In genomic region chr15:52569244-52569585, GRCh38 we compare ENCODE assay signal across 8 cellular contexts. TPM values are rescaled to one million over a fixed set of nuclear protein-coding genes. Genes with fewer than 3 reads are reported as not detected.
DNase-seq lines count a peak whose midpoint lies in the region; ATAC-seq, FAIRE-seq and TF ChIP-seq lines count a peak whose summit lies in the region.

No MANE protein-coding gene starts in this region.

- WGBS in GM12878 (ENCODE audit: insufficient coverage, insufficient replicate concordance, low lambda C conversion rate, missing lambda C conversion rate), result 37% methylated on average over 10 of the region's 10 CpGs
- WGBS in mesenchymal stem cell, result 43% methylated on average over 10 of the region's 10 CpGs
- 42% methylated on average over 10 of the region's 10 CpGs for WGBS in urinary bladder

- intact Hi-C loops in GM12878 (cut with micrococcal nuclease; ENCODE audit: unreplicated experiment), result loop anchor here (2.0 to 5.0 kb wide), 6 partner anchors 102 to 312 kb away; partner anchors contain the start of gene ATOSA

- TF ChIP-seq POLR2A in GM12878 (IDR thresholded peaks at IDR 0.05; ENCODE audit: low read depth, low read length), result no peak

- no peak for TF ChIP-seq EP300 in GM12878 (IDR thresholded peaks at IDR 0.05; ENCODE audit: borderline replicate concordance in 1 of 2, control insufficient read depth in 1 of 2, low read depth in 2 of 2, low read length in 2 of 2)

- no peak for FAIRE-seq in GM12878 (lab: Jason Lieb, UNC)

- SMC1A ChIA-PET in GM12878 (lab: Charles Lee; ENCODE audit: uncharacterized antibody, unreplicated experiment), result interaction anchor here (1.2 to 1.3 kb wide), 3 partner anchors 38 to 165 kb away, joined by 3 to 4 read pairs (median 4); no protein-coding TSS in a partner anchor

- no peak overlapping the region for H3K14ac ChIP-seq in mesenchymal stem cell (ENCODE audit: low read length in 2 of 2)

- peak overlapping the region; percentile 93 for H3K4me3 Mint-ChIP-seq in activated naive CD4-positive, alpha-beta T cell treated with anti-CD3 and anti-CD28 coated beads, Interleukin-2, amount 10 ng/mL, durations not matched to agents 7 days and 5 days

- H3K27me3 Mint-ChIP-seq in activated naive CD4-positive, alpha-beta T cell treated with anti-CD3 and anti-CD28 coated beads, Interleukin-2, amount 10 ng/mL, durations not matched to agents 7 days and 5 days, result no peaks in the 10 kb centered on the region

- no peak for DNase-seq in activated naive CD4-positive, alpha-beta T cell treated with anti-CD3 and anti-CD28 coated beads, Interleukin-2, amount 10 ng/mL, durations not matched to agents 7 days and 5 days
- no peak for DNase-seq in activated naive CD4-positive, alpha-beta T cell treated with Interleukin-2 at 50 U/mL for 16 hours
- DNase-seq in GM12878 (ENCODE audit: low read depth, low spot score) (no peak), mesenchymal stem cell (no peak), medulla oblongata (ENCODE audit: extremely low spot score) (no peak), HCEC 1CT (no peak)
- no peak for DNase-seq in activated CD4-positive, CD25-positive, alpha-beta regulatory T cell treated with anti-CD3 and anti-CD28 coated beads, Interleukin-2, amount 50 U/mL, for 72 hours

- H3K27ac ChIP-seq in GM12878 (ENCODE audit: control insufficient read depth, insufficient read depth) (peak overlapping the region; percentile 15; the same call in 1 of the 2 replicates), mesenchymal stem cell (ENCODE audit: low read length, poor library complexity, severe bottlenecking) (no peak overlapping the region), urinary bladder (ENCODE audit: low read depth) (no peak overlapping the region)

- CTCF ChIA-PET in activated naive CD4-positive, alpha-beta T cell treated with anti-CD3 and anti-CD28 coated beads, Interleukin-2, amount 10 ng/mL, durations not matched to agents 7 days and 5 days (lab: Charles Lee), result interaction anchor here (1.3 kb wide), 1 partner anchor 312 kb away, joined by 3 read pairs; no protein-coding TSS in a partner anchor
- CTCF ChIA-PET in GM12878 (lab: Yijun Ruan, JAX), result interaction anchor here (1.3 kb wide), 2 partner anchors 312 to 315 kb away, joined by 4 to 5 read pairs; no protein-coding TSS in a partner anchor

- H3K36me3 ChIP-seq in GM12878 (ENCODE audit: control insufficient read depth in 2 of 2, insufficient read depth in 2 of 2, low read length in 1 of 2) (no peaks in the 10 kb centered on the region), mesenchymal stem cell (ENCODE audit: control insufficient read depth in 1 of 2, insufficient read depth in 2 of 2, low read depth in 1 of 2, low read length in 2 of 2) (no peaks in the 10 kb centered on the region), urinary bladder (ENCODE audit: insufficient read depth) (no peaks in the 10 kb centered on the region)

- peaks cover 2% of the 10 kb centered on the region; the same call in 1 of the 2 replicates for H4K20me1 ChIP-seq in GM12878 (ENCODE audit: control insufficient read depth, insufficient read depth)

- H3K79me2 ChIP-seq in GM12878 (ENCODE audit: control insufficient read depth, insufficient read depth, low read length), result peaks cover 45% of the 10 kb centered on the region

- H3K4me2 ChIP-seq in GM12878 (ENCODE audit: control insufficient read depth, insufficient read depth) (peak overlapping the region; percentile 36), mesenchymal stem cell (ENCODE audit: low read length, poor library complexity, severe bottlenecking) (no peak overlapping the region)

- H3K9me3 ChIP-seq in GM12878 (replicated peaks; ENCODE audit: control insufficient read depth, insufficient read depth, low read length), result no peaks in the 10 kb centered on the region
- no peaks in the 10 kb centered on the region for H3K9me3 ChIP-seq in mesenchymal stem cell (ENCODE audit: control insufficient read depth, low read length)

- H3K9ac ChIP-seq in GM12878 (ENCODE audit: control insufficient read depth, insufficient read depth, low read length) (peak overlapping the region; percentile 96), mesenchymal stem cell (ENCODE audit: low read length) (peak overlapping the region; percentile 99)

- H3K23ac ChIP-seq in mesenchymal stem cell (ENCODE audit: low read length in 2 of 2), result no peak overlapping the region

- peaks cover 2% of the 10 kb centered on the region for H3K9me3 Mint-ChIP-seq in activated naive CD4-positive, alpha-beta T cell treated with anti-CD3 and anti-CD28 coated beads, Interleukin-2, amount 10 ng/mL, durations not matched to agents 7 days and 5 days

- no peak overlapping the region for H2BK5ac ChIP-seq in mesenchymal stem cell (ENCODE audit: low read depth, low read length, poor library complexity, severe bottlenecking)

- H3K27me3 ChIP-seq in GM12878 (replicated peaks in 1 of 2; ENCODE audit: control insufficient read depth in 2 of 2, insufficient read depth in 2 of 2, low read length in 1 of 2) (no peaks in the 10 kb centered on the region), mesenchymal stem cell (ENCODE audit: control insufficient read depth in 1 of 2, insufficient read depth in 1 of 2, low read length in 2 of 2) (no peaks in the 10 kb centered on the region)

- H3K27ac Mint-ChIP-seq in activated naive CD4-positive, alpha-beta T cell treated with anti-CD3 and anti-CD28 coated beads, Interleukin-2, amount 10 ng/mL, durations not matched to agents 7 days and 5 days, result peak overlapping the region; percentile 98

- no peak for TF ChIP-seq RAD21 in GM12878 (IDR thresholded peaks at IDR 0.05; ENCODE audit: insufficient read depth, low read depth, low read length)

- no peaks in the 10 kb centered on the region for H3K79me1 ChIP-seq in mesenchymal stem cell (replicated peaks; ENCODE audit: low read length, poor library complexity, severe bottlenecking)

- H3K4me3 ChIP-seq in GM12878 (peak overlapping the region; percentile 72; the same call in 1 of the 2 replicates), mesenchymal stem cell (ENCODE audit: insufficient read depth in 1 of 2, low read depth in 1 of 2, low read length in 2 of 2) (peak overlapping the region; percentile 85 to 97), urinary bladder (ENCODE audit: low read depth, low read length) (peak overlapping the region; percentile 62)

- H2AFZ ChIP-seq in GM12878 (ENCODE audit: control insufficient read depth, low read depth, low read length), result peak overlapping the region; percentile 98
- H2AFZ ChIP-seq in mesenchymal stem cell (ENCODE audit: low read depth, low read length), result peak overlapping the region; percentile 94

- no peak overlapping the region for H4K91ac ChIP-seq in mesenchymal stem cell (ENCODE audit: low read length)

- peak overlapping the region in 1 of 2 experiments; percentile 21 for H2BK12ac ChIP-seq in mesenchymal stem cell (ENCODE audit: low read length in 2 of 2)

- in situ Hi-C loops in GM12878 (cut with MboI), result no loop called here

- no peak overlapping the region for H2BK120ac ChIP-seq in mesenchymal stem cell (ENCODE audit: low read depth, low read length)

- peak; percentile 1; the same call in 1 of the 3 replicates for ATAC-seq in GM12878

- no TSS peak for BruUV-seq in GM12878 (replicated peaks; lab: Mats Ljungman, UMichigan)

- RAD21 ChIA-PET in GM12878 (lab: Charles Lee; ENCODE audit: unreplicated experiment), result interaction anchor here (0.7 to 1.3 kb wide), 5 partner anchors 12 to 313 kb away, joined by 3 to 5 read pairs (median 3); no protein-coding TSS in a partner anchor

- POLR2A ChIA-PET in GM12878 (lab: Charles Lee), result interaction anchor here (1.0 to 1.1 kb wide), 2 partner anchors 16 to 38 kb away, joined by 3 to 4 read pairs; no protein-coding TSS in a partner anchor

- no peak for TF ChIP-seq CTCF in GM12878 (IDR thresholded peaks at IDR 0.05 in 2 of 3, conservative IDR thresholded peaks at IDR 0.05 in 1 of 3; ENCODE audit: control insufficient read depth in 2 of 3, extremely low read depth in 1 of 3, insufficient read depth in 1 of 3, low read depth in 3 of 3, low read length in 3 of 3)

- no peak overlapping the region for H2BK15ac ChIP-seq in mesenchymal stem cell (ENCODE audit: low read depth, poor library complexity, severe bottlenecking)

- H3K4ac ChIP-seq in mesenchymal stem cell (ENCODE audit: low read depth in 1 of 2, low read length in 2 of 2), result peak overlapping the region in 1 of 2 experiments; percentile 65

- H3K4me1 Mint-ChIP-seq in activated naive CD4-positive, alpha-beta T cell treated with anti-CD3 and anti-CD28 coated beads, Interleukin-2, amount 10 ng/mL, durations not matched to agents 7 days and 5 days, result peaks cover 38% of the 10 kb centered on the region

- no peak overlapping the region for H2AK5ac ChIP-seq in mesenchymal stem cell (ENCODE audit: low read length, severe bottlenecking)

- peak overlapping the region; percentile 69 for H4K8ac ChIP-seq in mesenchymal stem cell (ENCODE audit: low read length)

- H3K4me1 ChIP-seq in GM12878 (ENCODE audit: control insufficient read depth, insufficient read depth, low read length) (peaks cover 7% of the 10 kb centered on the region), mesenchymal stem cell (ENCODE audit: control insufficient read depth, insufficient read depth, low read depth, low read length) (peaks cover 3% of the 10 kb centered on the region), urinary bladder (ENCODE audit: insufficient read depth) (peaks cover 2% of the 10 kb centered on the region)

- peaks cover 5% of the 10 kb centered on the region for H3K36me3 Mint-ChIP-seq in activated naive CD4-positive, alpha-beta T cell treated with anti-CD3 and anti-CD28 coated beads, Interleukin-2, amount 10 ng/mL, durations not matched to agents 7 days and 5 days

- peak overlapping the region in 1 of 2 experiments; percentile 67 for H3K18ac ChIP-seq in mesenchymal stem cell (ENCODE audit: low read depth in 1 of 2, low read length in 2 of 2)

RNA-seq across cellular contexts. Expression of gene ARPP19, which starts 0.4 kb away (rescaled TPM):
- total RNA-seq in GM12878 (2013; cell fraction: nucleolus; rRNA removed), result 73.4 and 75.0 TPM in 2 replicates
- total RNA-seq in GM12878 (2014; rRNA removed), result 122 and 150 TPM in 2 replicates
- 123 and 129 TPM in 2 replicates for total RNA-seq in GM12878 (2014; rRNA removed; fragmentation: Illumina TruSeq; extraction: Trizol)
- 161 and 167 TPM in 2 replicates for total RNA-seq in GM12878 (2021)
- 27.5 TPM for polyA plus RNA-seq in GM12878 (2011; ENCODE audit: low read depth)
- polyA plus RNA-seq in GM12878 (2011; rRNA removed), result 167 and 209 TPM in 2 replicates
- 40.2 and 49.8 TPM in 2 replicates for polyA plus RNA-seq in GM12878 (2011; cell fraction: cytosol; rRNA removed)
- 24.9 and 28.6 TPM in 2 replicates for polyA plus RNA-seq in GM12878 (2011; cell fraction: nucleus; rRNA removed)
- polyA plus RNA-seq in GM12878 (2012), result 48.0 and 52.4 TPM in 2 replicates
- polyA plus RNA-seq in GM12878 (2014; fragmentation: Illumina TruSeq; extraction: Trizol), result 119 and 147 TPM in 2 replicates
- 100 to 1,000 TPM in 1 of 2 experiments, 10 to 100 TPM in 1; 77.2 to 114 TPM for polyA plus RNA-seq in GM12878 (2014; fragmentation: Nextera tagmentation; extraction: Ambion mirVana)
- 71.2 and 84.8 TPM in 2 replicates for polyA plus RNA-seq in GM12878 (2014; rRNA removed)
- 100 to 1,000 TPM; 120 to 124 TPM for polyA plus RNA-seq in GM12878 (2016; fragmentation: Nextera tagmentation; extraction: Ambion mirVana)
- 62.9 and 115 TPM in 2 replicates for polyA minus RNA-seq in GM12878 (2011; rRNA and poly(A)+ RNA removed)
- polyA minus RNA-seq in GM12878 (2011; cell fraction: cytosol; rRNA and poly(A)+ RNA removed), result 40.1 and 44.7 TPM in 2 replicates
- 13.4 and 25.0 TPM in 2 replicates for polyA minus RNA-seq in GM12878 (2011; cell fraction: nucleus; rRNA and poly(A)+ RNA removed)
- polyA plus RNA-seq in mesenchymal stem cell (2013, experiment 1 of 2), result 59.1 TPM
- 58.9 TPM for polyA plus RNA-seq in mesenchymal stem cell (2013, experiment 2 of 2)
- total RNA-seq in urinary bladder, result 170 TPM
- polyA plus RNA-seq in urinary bladder, result 66.9 TPM

RNA-seq across cellular contexts. Expression of gene MYO5A, which starts 40.5 kb away (rescaled TPM):
- total RNA-seq in GM12878 (2013; cell fraction: nucleolus; rRNA removed), result 30.8 and 31.3 TPM in 2 replicates
- total RNA-seq in GM12878 (2014; rRNA removed), result 32.4 and 33.1 TPM in 2 replicates
- total RNA-seq in GM12878 (2014; rRNA removed; fragmentation: Illumina TruSeq; extraction: Trizol), result 32.1 and 35.0 TPM in 2 replicates
- total RNA-seq in GM12878 (2021), result 30.2 and 34.6 TPM in 2 replicates
- 7.1 TPM for polyA plus RNA-seq in GM12878 (2011; ENCODE audit: low read depth)
- polyA plus RNA-seq in GM12878 (2011; rRNA removed), result 42.9 and 44.5 TPM in 2 replicates
- polyA plus RNA-seq in GM12878 (2011; cell fraction: cytosol; rRNA removed), result 37.6 and 43.4 TPM in 2 replicates
- 51.9 and 59.1 TPM in 2 replicates for polyA plus RNA-seq in GM12878 (2011; cell fraction: nucleus; rRNA removed)
- polyA plus RNA-seq in GM12878 (2012), result 9.3 and 14.9 TPM in 2 replicates
- polyA plus RNA-seq in GM12878 (2014; fragmentation: Illumina TruSeq; extraction: Trizol), result 26.8 and 41.0 TPM in 2 replicates
- polyA plus RNA-seq in GM12878 (2014; fragmentation: Nextera tagmentation; extraction: Ambion mirVana), result 1 to 10 TPM; 4.2 to 4.3 TPM
- polyA plus RNA-seq in GM12878 (2014; rRNA removed), result 29.8 and 30.4 TPM in 2 replicates
- 10 to 100 TPM; 17.6 to 18.1 TPM for polyA plus RNA-seq in GM12878 (2016; fragmentation: Nextera tagmentation; extraction: Ambion mirVana)
- 72.4 and 94.5 TPM in 2 replicates for polyA minus RNA-seq in GM12878 (2011; rRNA and poly(A)+ RNA removed)
- 17.6 and 29.7 TPM in 2 replicates for polyA minus RNA-seq in GM12878 (2011; cell fraction: cytosol; rRNA and poly(A)+ RNA removed)
- polyA minus RNA-seq in GM12878 (2011; cell fraction: nucleus; rRNA and poly(A)+ RNA removed), result 28.9 and 42.3 TPM in 2 replicates
- 13.1 TPM for polyA plus RNA-seq in mesenchymal stem cell (2013, experiment 1 of 2)
- 11.6 TPM for polyA plus RNA-seq in mesenchymal stem cell (2013, experiment 2 of 2)
- 29.5 TPM for total RNA-seq in urinary bladder
- 9.1 TPM for polyA plus RNA-seq in urinary bladder
